In genomic region chr5:133050500-133050899, GRCh38 we compare ENCODE assay signal across 8 cellular contexts. TPM values are rescaled to one million over a fixed set of nuclear protein-coding genes. Genes with fewer than 3 reads are reported as not detected.
DNase-seq lines count a peak whose midpoint lies in the region; ATAC-seq, FAIRE-seq and TF ChIP-seq lines count a peak whose summit lies in the region.

No MANE protein-coding gene starts in this region.

- no peaks in the 10 kb centered on the region for H3K9me3 Mint-ChIP-seq in activated CD4-positive, alpha-beta T cell treated with anti-CD3 and anti-CD28 coated beads, Interleukin-2, amount 10 ng/mL, durations not matched to agents 7 days and 5 days
- H3K9me3 Mint-ChIP-seq in activated naive CD8-positive, alpha-beta T cell treated with anti-CD3 and anti-CD28 coated beads, Interleukin-2, amount 10 ng/mL, durations not matched to agents 7 days and 5 days = no peaks in the 10 kb centered on the region

- H3K4me3 ChIP-seq in keratinocyte (ENCODE audit: control insufficient read depth in 2 of 3, extremely low read depth in 1 of 3, insufficient read depth in 2 of 3, low read depth in 1 of 3, low read length in 3 of 3) = peak overlapping the region; percentile 76 to 96 (median 90)

- peak overlapping the region; percentile 92 for H3K27ac ChIP-seq in keratinocyte (ENCODE audit: control insufficient read depth, insufficient read depth, low read length)
- peak overlapping the region; percentile 98 for H3K27ac ChIP-seq in temporal lobe (ENCODE audit: low read depth, low read length)

- peak overlapping the region; percentile 96 for H3K4me3 Mint-ChIP-seq in activated CD4-positive, alpha-beta T cell treated with anti-CD3 and anti-CD28 coated beads, Interleukin-2, amount 10 ng/mL, durations not matched to agents 7 days and 5 days
- H3K4me3 Mint-ChIP-seq in activated naive CD8-positive, alpha-beta T cell treated with anti-CD3 and anti-CD28 coated beads, Interleukin-2, amount 10 ng/mL, durations not matched to agents 7 days and 5 days = peak overlapping the region; percentile 98

- peaks cover 43% of the 10 kb centered on the region for H3K79me2 ChIP-seq in keratinocyte (ENCODE audit: control insufficient read depth, insufficient read depth, low read length)

- dilution Hi-C loops in keratinocyte (cut with MboI; ENCODE audit: extremely low pct_ligation_motif_present, low sequenced_read_pairs) = no loop called here

- H3K9me1 ChIP-seq in keratinocyte (ENCODE audit: control insufficient read depth, extremely low read depth, insufficient read depth, low read length) = no peaks in the 10 kb centered on the region

- no peaks in the 10 kb centered on the region for H3K9me3 ChIP-seq in keratinocyte (ENCODE audit: control insufficient read depth, low read depth, low read length)

- H3K27ac Mint-ChIP-seq in activated CD4-positive, alpha-beta T cell treated with anti-CD3 and anti-CD28 coated beads, Interleukin-2, amount 10 ng/mL, durations not matched to agents 7 days and 5 days = peak overlapping the region; percentile 100
- peak overlapping the region; percentile 100 for H3K27ac Mint-ChIP-seq in activated naive CD8-positive, alpha-beta T cell treated with anti-CD3 and anti-CD28 coated beads, Interleukin-2, amount 10 ng/mL, durations not matched to agents 7 days and 5 days

- peaks cover 44% of the 10 kb centered on the region for H3K4me1 Mint-ChIP-seq in activated CD4-positive, alpha-beta T cell treated with anti-CD3 and anti-CD28 coated beads, Interleukin-2, amount 10 ng/mL, durations not matched to agents 7 days and 5 days
- peaks cover 31% of the 10 kb centered on the region for H3K4me1 Mint-ChIP-seq in activated naive CD8-positive, alpha-beta T cell treated with anti-CD3 and anti-CD28 coated beads, Interleukin-2, amount 10 ng/mL, durations not matched to agents 7 days and 5 days

- H2AFZ ChIP-seq in keratinocyte (ENCODE audit: control insufficient read depth, low read length) = peak overlapping the region; percentile 82

- H3K27me3 Mint-ChIP-seq in activated CD4-positive, alpha-beta T cell treated with anti-CD3 and anti-CD28 coated beads, Interleukin-2, amount 10 ng/mL, durations not matched to agents 7 days and 5 days = no peaks in the 10 kb centered on the region
- no peaks in the 10 kb centered on the region for H3K27me3 Mint-ChIP-seq in activated naive CD8-positive, alpha-beta T cell treated with anti-CD3 and anti-CD28 coated beads, Interleukin-2, amount 10 ng/mL, durations not matched to agents 7 days and 5 days

- POLR2A ChIA-PET in activated CD4-positive, alpha-beta T cell treated with anti-CD3 and anti-CD28 coated beads, Interleukin-2, amount 10 ng/mL, durations not matched to agents 7 days and 5 days (lab: Charles Lee) = no interaction called here
- POLR2A ChIA-PET in activated naive CD8-positive, alpha-beta T cell treated with anti-CD3 and anti-CD28 coated beads, Interleukin-2, amount 10 ng/mL, durations not matched to agents 7 days and 5 days (lab: Charles Lee) = interaction anchor here (1.5 to 2.6 kb wide), 6 partner anchors 20 to 222 kb away, joined by 3 to 33 read pairs (median 10); partner anchors contain the start of genes AFF4, GDF9, UQCRQ and ZCCHC10

- no peak for ATAC-seq in activated naive CD8-positive, alpha-beta T cell treated with anti-CD3 and anti-CD28 coated beads, Interleukin-2, amount 10 ng/mL, durations not matched to agents 7 days and 5 days (ENCODE audit: low read depth)
- no peak for ATAC-seq in GM19324 (IDR thresholded peaks at IDR 0.05; ENCODE audit: low FRiP score, unreplicated experiment)

- no peak for TF ChIP-seq CTCF in keratinocyte (optimal IDR thresholded peaks at IDR 0.05 in 1 of 3, IDR thresholded peaks at IDR 0.05 in 1 of 3, conservative IDR thresholded peaks at IDR 0.05 in 1 of 3; ENCODE audit: extremely low read depth in 1 of 3, insufficient read depth in 2 of 3, low read length in 3 of 3)

- FAIRE-seq in keratinocyte (lab: Jason Lieb, UNC) = no peak

- peaks cover 20% of the 10 kb centered on the region for H3K4me1 ChIP-seq in keratinocyte (ENCODE audit: control insufficient read depth, extremely low read depth, insufficient read depth, low read length)

- peak; percentile 15 for DNase-seq in activated CD4-positive, alpha-beta T cell treated with anti-CD3 and anti-CD28 coated beads, Interleukin-2, amount 10 ng/mL, durations not matched to agents 7 days and 5 days
- DNase-seq in activated CD4-positive, alpha-beta T cell treated with anti-CD3 and anti-CD28 coated beads, Interleukin-2, amount 50 U/mL, for 1 hour = no peak
- DNase-seq in activated naive CD8-positive, alpha-beta T cell treated with anti-CD3 and anti-CD28 coated beads, Interleukin-2, amount 10 ng/mL, durations not matched to agents 7 days and 5 days = no peak
- no peak for DNase-seq in keratinocyte (ENCODE audit: low read depth, low spot score)
- no peak for DNase-seq in DMS79 treated with DMSO at 0.1 percent for 48 hours (lab: John Stamatoyannopoulos, UW)
- no peak for DNase-seq in NCI-H1092 (lab: John Stamatoyannopoulos, UW)

- peaks cover 0 to 2% of the 10 kb centered on the region in 2 experiments for H3K36me3 ChIP-seq in keratinocyte (ENCODE audit: control insufficient read depth in 2 of 2, extremely low read depth in 1 of 2, insufficient read depth in 2 of 2, low read length in 2 of 2)

- H4K20me1 ChIP-seq in keratinocyte (ENCODE audit: control insufficient read depth, extremely low read depth, insufficient read depth, low read length) = peaks cover 5% of the 10 kb centered on the region

- H3K36me3 Mint-ChIP-seq in activated CD4-positive, alpha-beta T cell treated with anti-CD3 and anti-CD28 coated beads, Interleukin-2, amount 10 ng/mL, durations not matched to agents 7 days and 5 days (ENCODE audit: low read depth) = peaks cover 22% of the 10 kb centered on the region
- peaks cover 9% of the 10 kb centered on the region for H3K36me3 Mint-ChIP-seq in activated naive CD8-positive, alpha-beta T cell treated with anti-CD3 and anti-CD28 coated beads, Interleukin-2, amount 10 ng/mL, durations not matched to agents 7 days and 5 days

- H3K9ac ChIP-seq in keratinocyte (ENCODE audit: control insufficient read depth, extremely low read depth, insufficient read depth, low read length) = peak overlapping the region; percentile 99

- H3K4me2 ChIP-seq in keratinocyte (ENCODE audit: control insufficient read depth, extremely low read depth, insufficient read depth, low read depth, low read length) = peak overlapping the region; percentile 93

- H3K27me3 ChIP-seq in keratinocyte (ENCODE audit: control insufficient read depth, extremely low read depth, insufficient read depth, low read length) = no peaks in the 10 kb centered on the region

- CTCF ChIA-PET in activated CD4-positive, alpha-beta T cell treated with anti-CD3 and anti-CD28 coated beads, Interleukin-2, amount 10 ng/mL, durations not matched to agents 7 days and 5 days (lab: Charles Lee) = interaction anchor here (0.7 kb wide), 1 partner anchor 88 kb away, joined by 3 read pairs; no protein-coding TSS in a partner anchor

RNA-seq across cellular contexts. Expression of gene HSPA4, which starts 1.3 kb away (rescaled TPM):
- total RNA-seq in activated CD4-positive, alpha-beta T cell treated with anti-CD3 and anti-CD28 coated beads, Interleukin-2, amount 10 ng/mL, durations not matched to agents 7 days and 5 days = 10 to 100 TPM; 89.5 to 95.4 TPM
- 10 to 100 TPM; 78.9 to 83.2 TPM for total RNA-seq in activated naive CD8-positive, alpha-beta T cell treated with anti-CD3 and anti-CD28 coated beads, Interleukin-2, amount 10 ng/mL, durations not matched to agents 7 days and 5 days
- polyA plus RNA-seq in keratinocyte = 51.4 to 119 TPM (median 79.3 TPM) in 3 replicates
- polyA plus RNA-seq in keratinocyte (2011; ENCODE audit: low read depth) = 311 TPM
- polyA plus RNA-seq in keratinocyte (2011; cell fraction: cytosol; rRNA removed) = 54.1 and 110 TPM in 2 replicates
- 76.2 and 113 TPM in 2 replicates for polyA plus RNA-seq in keratinocyte (2011; cell fraction: nucleus; rRNA removed)
- 149 and 161 TPM in 2 replicates for polyA plus RNA-seq in keratinocyte (2012; ENCODE audit: low replicate concordance)
- 13.6 to 125 TPM (median 59.3 TPM) in 3 replicates for polyA minus RNA-seq in keratinocyte
- 95.7 TPM for polyA minus RNA-seq in keratinocyte (2011; cell fraction: cytosol; rRNA and poly(A)+ RNA removed)
- 52.8 and 113 TPM in 2 replicates for polyA minus RNA-seq in keratinocyte (2011; cell fraction: nucleus; rRNA and poly(A)+ RNA removed)
- 105 TPM for total RNA-seq in temporal lobe

RNA-seq across cellular contexts. Expression of gene ZCCHC10, which starts 24.2 kb away (rescaled TPM):
- 10 to 100 TPM; 27.8 to 31.9 TPM for total RNA-seq in activated CD4-positive, alpha-beta T cell treated with anti-CD3 and anti-CD28 coated beads, Interleukin-2, amount 10 ng/mL, durations not matched to agents 7 days and 5 days
- total RNA-seq in activated naive CD8-positive, alpha-beta T cell treated with anti-CD3 and anti-CD28 coated beads, Interleukin-2, amount 10 ng/mL, durations not matched to agents 7 days and 5 days = 10 to 100 TPM; 22.8 to 24.5 TPM
- polyA plus RNA-seq in keratinocyte = 29.1 to 41.1 TPM (median 38.5 TPM) in 3 replicates
- polyA plus RNA-seq in keratinocyte (2011; ENCODE audit: low read depth) = 27.4 TPM
- polyA plus RNA-seq in keratinocyte (2011; cell fraction: cytosol; rRNA removed) = 23.0 and 40.6 TPM in 2 replicates
- 19.8 and 20.3 TPM in 2 replicates for polyA plus RNA-seq in keratinocyte (2011; cell fraction: nucleus; rRNA removed)
- 25.0 and 30.7 TPM in 2 replicates for polyA plus RNA-seq in keratinocyte (2012; ENCODE audit: low replicate concordance)
- polyA minus RNA-seq in keratinocyte = 8.3 to 15.5 TPM (median 15.3 TPM) in 3 replicates
- polyA minus RNA-seq in keratinocyte (2011; cell fraction: cytosol; rRNA and poly(A)+ RNA removed) = 13.2 TPM
- polyA minus RNA-seq in keratinocyte (2011; cell fraction: nucleus; rRNA and poly(A)+ RNA removed) = 4.1 and 6.9 TPM in 2 replicates
- 12.0 TPM for total RNA-seq in temporal lobe
